In the genomic region with DNA sequence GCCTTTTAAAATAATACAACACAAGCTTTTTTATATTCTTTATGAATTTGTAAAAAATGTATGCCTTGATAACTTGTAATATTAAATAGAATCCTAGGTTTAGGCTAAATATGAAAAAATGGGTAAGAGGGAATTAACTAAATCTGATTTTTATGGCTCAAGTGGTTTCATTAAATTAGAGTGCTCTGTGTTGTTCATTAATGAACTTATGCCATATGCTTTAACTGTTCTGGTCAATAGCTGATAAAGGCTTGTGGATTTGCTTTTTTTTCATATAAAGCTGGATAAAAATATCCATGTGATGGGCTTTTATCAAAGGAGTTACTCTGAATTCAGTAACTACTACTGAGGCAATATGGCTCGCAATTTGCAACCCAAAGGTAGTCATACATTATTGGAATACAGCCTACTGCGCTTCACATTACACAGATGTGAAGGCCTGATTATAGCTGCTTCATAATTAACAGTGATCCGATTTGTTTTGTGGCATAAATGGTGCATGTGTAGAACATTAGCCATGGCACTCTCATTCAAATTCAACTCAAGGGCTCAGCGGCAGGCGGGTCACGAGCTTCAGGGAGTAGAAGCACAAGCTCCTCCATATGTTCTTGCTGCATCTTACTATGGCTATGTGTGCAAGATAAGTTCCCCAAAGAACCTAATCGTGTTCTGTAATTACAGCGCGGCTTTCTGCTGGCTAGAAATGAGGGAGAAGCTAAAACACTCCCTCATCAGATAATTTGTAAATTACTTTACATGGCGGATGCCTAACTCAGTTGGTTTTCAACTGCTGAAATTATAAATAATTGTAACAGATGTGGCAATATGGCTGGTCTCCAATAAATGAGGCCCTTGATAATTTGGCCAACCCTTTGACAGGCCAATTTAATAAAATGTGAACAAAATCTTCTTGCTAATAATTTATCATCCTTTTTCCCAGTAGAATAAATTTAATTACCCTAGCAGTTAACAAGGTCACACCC, we compare ENCODE assay signal across 19 cellular contexts.
"Had no signal": no experiment of that assay in that cellular context is flagged by ENCODE, and none has a peak within 500 bp of the region (broad histone marks: within the 10 kb centered on the region; RNA-seq: fewer than 3 reads in every experiment).

No MANE protein-coding gene starts in this region.

- H3K79me2 ChIP-seq: parathyroid adenoma had no signal

- H3K4me3 ChIP-seq: colonic mucosa, lung had no signal

- H3K36me3 ChIP-seq: colonic mucosa had no signal

- H3K4me1 ChIP-seq: colonic mucosa, parathyroid adenoma had no signal

- H3K27me3 ChIP-seq: colonic mucosa had no signal

- H2AFZ ChIP-seq: parathyroid adenoma had no signal

- H3K9ac ChIP-seq: parathyroid adenoma had no signal

- DNase-seq: activated CD4-positive, alpha-beta T cell treated with anti-CD3 and anti-CD28 coated beads, Interleukin-2, amount 50 U/mL, for 1 hour; activated CD4-positive, CD25-positive, alpha-beta regulatory T cell treated with anti-CD3 and anti-CD28 coated beads, Interleukin-2, amount 50 U/mL, for 72 hours; activated CD8-positive, alpha-beta memory T cell treated with anti-CD3 and anti-CD28 coated beads, Interleukin-2, amount 50 U/mL, for 4 hours; activated naive CD4-positive, alpha-beta T cell treated with anti-CD3 and anti-CD28 coated beads, Interleukin-2, amount 10 ng/mL, durations not matched to agents 7 days and 5 days; activated naive CD8-positive, alpha-beta T cell treated with anti-CD3 and anti-CD28 coated beads, Interleukin-2, amount 50 U/mL, for 24 hours; activated T-cell treated with anti-CD3 and anti-CD28 coated beads, Interleukin-2, amount 50 U/mL, for 4 hours; anterior cingulate cortex; central memory CD4-positive, alpha-beta T cell; colonic mucosa; foreskin melanocyte; hypothalamus; stimulated activated CD4-positive, alpha-beta T cell treated with anti-CD3 and anti-CD28 coated beads, Interleukin-12 subunit alpha, Interleukin-12 subunit beta, amount 100 ng/mL, for 4 hours; stimulated activated CD4-positive, alpha-beta T cell treated with anti-CD3 and anti-CD28 coated beads, Interleukin-1b, Interleukin-23, amount 100 ng/mL, for 48 hours; stimulated activated CD8-positive, alpha-beta memory T cell treated with anti-CD3 and anti-CD28 coated beads, Interleukin-4, amount 100 ng/mL, for 48 hours; stimulated activated naive CD4-positive, alpha-beta T cell had no signal

- H3K27ac ChIP-seq: colonic mucosa, parathyroid adenoma had no signal

- ATAC-seq: activated naive CD8-positive, alpha-beta T cell treated with anti-CD3 and anti-CD28 coated beads, Interleukin-2, amount 50 U/mL, for 24 hours; activated T-cell treated with anti-CD3 and anti-CD28 coated beads, Interleukin-2, amount 50 U/mL, for 4 hours; left lobe of liver; natural killer cell treated with Interleukin-12 subunit alpha and Interleukin-12 subunit beta and Interleukin-15 and Interleukin-18, amount 100 ng/mL, for 72 hours had no signal

- H3K9me3 ChIP-seq: colonic mucosa had no signal
